ENCODE assay signal across 16 cellular contexts in the genomic region with DNA sequence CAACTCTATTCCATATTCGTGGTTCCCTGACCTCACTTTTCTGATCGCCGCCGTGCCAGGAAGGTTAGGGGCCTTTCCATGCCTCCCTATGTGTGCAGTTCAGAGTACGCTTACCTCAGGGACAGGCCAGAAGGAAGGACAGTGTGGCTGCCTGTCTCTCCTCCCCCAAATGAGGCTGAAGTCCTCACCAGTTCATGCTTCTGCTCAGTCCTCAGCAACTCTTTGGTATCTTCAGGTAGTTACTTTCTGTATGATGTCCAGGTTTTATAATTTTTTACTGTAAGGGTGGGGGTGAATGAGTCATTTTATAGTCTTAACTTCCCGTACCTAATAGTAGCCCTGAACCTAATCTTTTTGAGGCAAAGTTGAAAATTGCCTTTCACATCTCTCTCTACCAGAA.
DNase-seq lines count a peak whose midpoint lies in the region; ATAC-seq and TF ChIP-seq lines count a peak whose summit lies in the region.
"Had no signal": no experiment of that assay in that cellular context is flagged by ENCODE, and none has a peak within 500 bp of the region (broad histone marks: within the 10 kb centered on the region; RNA-seq: fewer than 3 reads in every experiment).

No MANE protein-coding gene starts in this region.

- DNase-seq in GM23338 (ENCODE audit: low spot score) (no peak), Peyer's patch (peak in 2 of 3 donors; percentile 53 to 55), neural progenitor cell (ENCODE audit: low spot score) (no peak), chondrocyte (ENCODE audit: low spot score) (no peak), NCI-H524 treated with DMSO at 0.1 percent for 48 hours (lab: John Stamatoyannopoulos, UW) (no peak), NCI-H2029 treated with DMSO at 0.1 percent for 48 hours (lab: John Stamatoyannopoulos, UW) (no peak)
- no peak for DNase-seq in effector memory CD8-positive, alpha-beta T cell
- DNase-seq: DMS 273 treated with DMSO at 0.1 percent for 48 hours, H7, NCI-H1092, NCI-H1694, NCI-H748 treated with DMSO at 0.1 percent for 48 hours, Right ventricle myocardium superior had no signal

- H3K9me3 ChIP-seq in Peyer's patch (no peaks in the 10 kb centered on the region), iPS-15b (ENCODE audit: control insufficient read depth, insufficient read depth, low read length) (no peaks in the 10 kb centered on the region), neural progenitor cell (ENCODE audit: low read depth) (no peaks in the 10 kb centered on the region)
- H3K9me3 ChIP-seq: BLaER1 treated with 17β-estradiol and CSF1 and Interleukin-3, amounts not matched to agents 10 nM and 100 nM had no signal

- no peak for TF ChIP-seq CTCF in GM23338 (conservative IDR thresholded peaks at IDR 0.05; ENCODE audit: low read depth in 2 of 2)
- TF ChIP-seq CTCF in Peyer's patch (IDR thresholded peaks at IDR 0.05): no peak
- TF ChIP-seq CTCF in neural progenitor cell (IDR thresholded peaks at IDR 0.05): no peak
- no peak for TF ChIP-seq CTCF in chondrocyte (IDR thresholded peaks at IDR 0.05)

- H3K4me2 ChIP-seq in GM23338 (peak overlapping the region; percentile 70), neural progenitor cell (no peak overlapping the region)
- H3K4me2 ChIP-seq: BLaER1 treated with 17β-estradiol and CSF1 and Interleukin-3, amounts not matched to agents 10 nM and 100 nM had no signal

- H2AFZ ChIP-seq in GM23338: no peak overlapping the region
- H2AFZ ChIP-seq in neural progenitor cell (replicated peaks): no peak overlapping the region

- H3K27me3 Mint-ChIP-seq in GM23338 (ENCODE audit: insufficient read depth, low read depth, poor library complexity): peaks cover 2% of the 10 kb centered on the region
- H3K27me3 Mint-ChIP-seq in neural progenitor cell (ENCODE audit: insufficient read depth, low read depth): no peaks in the 10 kb centered on the region
- no peaks in the 10 kb centered on the region for H3K27me3 Mint-ChIP-seq in chondrocyte (ENCODE audit: low read depth)
- H3K27me3 Mint-ChIP-seq in effector memory CD8-positive, alpha-beta T cell: no peaks in the 10 kb centered on the region

- H3F3A ChIP-seq in GM23338 (replicated peaks; ENCODE audit: low read depth) (no peaks in the 10 kb centered on the region), neural progenitor cell (ENCODE audit: low read depth) (peaks cover 49% of the 10 kb centered on the region)

- peak overlapping the region; percentile 76 for H3K27ac Mint-ChIP-seq in GM23338
- H3K27ac Mint-ChIP-seq in neural progenitor cell: no peak overlapping the region
- H3K27ac Mint-ChIP-seq in chondrocyte (ENCODE audit: unreplicated experiment): no peak overlapping the region
- no peak overlapping the region for H3K27ac Mint-ChIP-seq in effector memory CD8-positive, alpha-beta T cell

- no peaks in the 10 kb centered on the region for H3K36me3 ChIP-seq in GM23338 (ENCODE audit: insufficient read depth)
- peaks cover 0 to 5% (median 0%) of the 10 kb centered on the region in 3 donors for H3K36me3 ChIP-seq in Peyer's patch
- no peaks in the 10 kb centered on the region for H3K36me3 ChIP-seq in iPS-15b (ENCODE audit: control insufficient read depth, insufficient read depth, low read length)
- no peaks in the 10 kb centered on the region for H3K36me3 ChIP-seq in neural progenitor cell

- H3K27me3 ChIP-seq in GM23338 (ENCODE audit: insufficient read depth): no peaks in the 10 kb centered on the region
- H3K27me3 ChIP-seq in Peyer's patch: no peaks in the 10 kb centered on the region
- no peaks in the 10 kb centered on the region for H3K27me3 ChIP-seq in iPS-15b (ENCODE audit: control insufficient read depth, insufficient read depth, low read length)
- no peaks in the 10 kb centered on the region for H3K27me3 ChIP-seq in neural progenitor cell
- H3K27me3 ChIP-seq: BLaER1 treated with 17β-estradiol and CSF1 and Interleukin-3, amounts not matched to agents 10 nM and 100 nM had no signal

- H3K9ac ChIP-seq in iPS-15b (ENCODE audit: low read depth, low read length) (no peak overlapping the region), neural progenitor cell (no peak overlapping the region)
- H3K9ac ChIP-seq: BLaER1 treated with 17β-estradiol and CSF1 and Interleukin-3, amounts not matched to agents 10 nM and 100 nM had no signal

- H3K4me1 Mint-ChIP-seq in GM23338: peaks cover 87% of the 10 kb centered on the region
- peaks cover 37% of the 10 kb centered on the region for H3K4me1 Mint-ChIP-seq in neural progenitor cell
- peaks cover 12% of the 10 kb centered on the region for H3K4me1 Mint-ChIP-seq in chondrocyte (ENCODE audit: low read depth)
- no peaks in the 10 kb centered on the region for H3K4me1 Mint-ChIP-seq in effector memory CD8-positive, alpha-beta T cell (ENCODE audit: low read depth in 2 of 2)

- peaks cover 74% of the 10 kb centered on the region for H3K4me1 ChIP-seq in GM23338 (ENCODE audit: insufficient read depth)
- peaks cover 0 to 8% (median 0%) of the 10 kb centered on the region in 4 donors for H3K4me1 ChIP-seq in Peyer's patch
- H3K4me1 ChIP-seq in iPS-15b (ENCODE audit: control insufficient read depth, insufficient read depth, low read length): peaks cover 64% of the 10 kb centered on the region
- H3K4me1 ChIP-seq in neural progenitor cell: peaks cover 67% of the 10 kb centered on the region
- H3K4me1 ChIP-seq: BLaER1 treated with 17β-estradiol and CSF1 and Interleukin-3, amounts not matched to agents 10 nM and 100 nM had no signal

- H3K4me3 Mint-ChIP-seq in GM23338 (no peak overlapping the region; the same call in 2 of the 3 replicates), neural progenitor cell (no peak overlapping the region), chondrocyte (ENCODE audit: unreplicated experiment) (no peak overlapping the region)
- H3K4me3 Mint-ChIP-seq in effector memory CD8-positive, alpha-beta T cell: no peak overlapping the region

- no peak for TF ChIP-seq POLR2A in Peyer's patch (IDR thresholded peaks at IDR 0.05)

- H3K79me2 ChIP-seq in GM23338 (replicated peaks; ENCODE audit: insufficient read depth): no peaks in the 10 kb centered on the region
- H3K79me2 ChIP-seq in neural progenitor cell (ENCODE audit: low read depth): no peaks in the 10 kb centered on the region

- H3K9me2 ChIP-seq in GM23338 (ENCODE audit: insufficient read depth): no peaks in the 10 kb centered on the region

- H3K9me3 Mint-ChIP-seq in GM23338 (no peaks in the 10 kb centered on the region), neural progenitor cell (no peaks in the 10 kb centered on the region), chondrocyte (ENCODE audit: low read depth) (no peaks in the 10 kb centered on the region)
- H3K9me3 Mint-ChIP-seq in effector memory CD8-positive, alpha-beta T cell: no peaks in the 10 kb centered on the region

- H4K20me1 ChIP-seq in GM23338 (replicated peaks; ENCODE audit: insufficient read depth) (no peaks in the 10 kb centered on the region), neural progenitor cell (ENCODE audit: low read depth) (no peaks in the 10 kb centered on the region)

- H3K36me3 Mint-ChIP-seq in GM23338 (ENCODE audit: low read depth) (peaks cover 8% of the 10 kb centered on the region; the same call in 1 of the 3 replicates), neural progenitor cell (peaks cover 6% of the 10 kb centered on the region), chondrocyte (ENCODE audit: low read depth) (peaks cover 19% of the 10 kb centered on the region)
- H3K36me3 Mint-ChIP-seq in effector memory CD8-positive, alpha-beta T cell (ENCODE audit: insufficient read depth): peaks cover 24% of the 10 kb centered on the region

- H3K4me3 ChIP-seq in GM23338 (peak overlapping the region; percentile 33; the same call in 1 of the 2 replicates), Peyer's patch (no peak overlapping the region), iPS-15b (ENCODE audit: low read depth, low read length) (peak overlapping the region; percentile 5), neural progenitor cell (no peak overlapping the region)
- H3K4me3 ChIP-seq: BLaER1 treated with 17β-estradiol and CSF1 and Interleukin-3, amounts not matched to agents 10 nM and 100 nM had no signal

- H3K27ac ChIP-seq in GM23338 (ENCODE audit: low read depth) (peak overlapping the region; percentile 93; the same call in 1 of the 2 replicates), Peyer's patch (peak overlapping the region in 3 of 4 donors; percentile 20 to 74 (median 52)), neural progenitor cell (peak overlapping the region; percentile 15)
- H3K27ac ChIP-seq: BLaER1 treated with 17β-estradiol and CSF1 and Interleukin-3, amounts not matched to agents 10 nM and 100 nM had no signal

- no peak for ATAC-seq in GM23338
- no peak for ATAC-seq in effector memory CD8-positive, alpha-beta T cell (replicated peaks)
- ATAC-seq: Panc1 had no signal

TF ChIP-seq in GM23338, 12 proteins besides CTCF, POLR2A, EP300 and RAD21 (continues in another document):
- TF ChIP-seq STAT1 (IDR thresholded peaks at IDR 0.05; ENCODE audit: unreplicated experiment) (no peak), JUNB (IDR thresholded peaks at IDR 0.05; ENCODE audit: unreplicated experiment) (no peak), ZNF331 (CRISPR knock-in tag; IDR thresholded peaks at IDR 0.05; ENCODE audit: low read depth) (no peak), ZNF114 (CRISPR knock-in tag; IDR thresholded peaks at IDR 0.05) (no peak), EZH2 (IDR thresholded peaks at IDR 0.05; ENCODE audit: low read depth, unreplicated experiment) (no peak)

Comparison
In these comparisons a context has a peak if more than half of its experiments do, and no peak if none do; other contexts are left out.
1. DNase-seq: peak in Peyer's patch (2 of 3); none in GM23338 (single experiment), neural progenitor cell (single experiment), chondrocyte (single experiment), effector memory CD8-positive, alpha-beta T cell (0 of 3), NCI-H524 treated with DMSO at 0.1 percent for 48 hours (single experiment) and NCI-H2029 treated with DMSO at 0.1 percent for 48 hours (single experiment).
2. H3K27ac ChIP-seq: peak in every context shown above with its lines; median percentile 93 in GM23338; 52 in Peyer's patch; 15 in neural progenitor cell.
3. H3K4me3 ChIP-seq: peak in GM23338 (single experiment) and iPS-15b (single experiment); none in Peyer's patch (0 of 4) and neural progenitor cell (single experiment).